Comparison of ENCODE assay signal across 22 cellular contexts in genomic region chr19:30609656-30610270, GRCh38.
DNase-seq lines count a peak whose midpoint lies in the region; ATAC-seq and TF ChIP-seq lines count a peak whose summit lies in the region.
"Had no signal": no experiment of that assay in that cellular context is flagged by ENCODE, and none has a peak within 500 bp of the region (broad histone marks: within the 10 kb centered on the region; RNA-seq: fewer than 3 reads in every experiment).

No MANE protein-coding gene starts in this region.

- H2BK120ac ChIP-seq in IMR-90 (ENCODE audit: low read depth, low read length) = no peak overlapping the region

- no peak overlapping the region for H3K27ac ChIP-seq in IMR-90 (ENCODE audit: insufficient read depth, low read length)
- no peak overlapping the region for H3K27ac ChIP-seq in esophagus muscularis mucosa (replicated peaks in 1 of 4)
- H3K27ac ChIP-seq in tibial artery = no peak overlapping the region
- H3K27ac ChIP-seq: BLaER1 had no signal

- no peak overlapping the region for H2BK15ac ChIP-seq in IMR-90 (ENCODE audit: low read depth, low read length)

- POLR2A ChIA-PET in IMR-90 (lab: Charles Lee; ENCODE audit: unreplicated experiment) = no interaction called here

- H2AFZ ChIP-seq in IMR-90 (replicated peaks; ENCODE audit: low read length, poor library complexity) = no peak overlapping the region

- no peak for TF ChIP-seq CTCF in IMR-90 (conservative IDR thresholded peaks at IDR 0.05; ENCODE audit: low read depth, low read length)
- TF ChIP-seq CTCF in esophagus muscularis mucosa (IDR thresholded peaks at IDR 0.05) = no peak
- TF ChIP-seq CTCF in tibial artery (IDR thresholded peaks at IDR 0.05) = no peak

- H3K4me3 ChIP-seq in IMR-90 (ENCODE audit: insufficient read depth, low read depth, low read length) (no peak overlapping the region), esophagus muscularis mucosa (no peak overlapping the region), tibial artery (no peak overlapping the region)
- H3K4me3 ChIP-seq: BLaER1, GM12878 had no signal

- DNase-seq in IMR-90 (no peak), esophagus muscularis mucosa (ENCODE audit: extremely low spot score) (peak; percentile 21), posterior vena cava (ENCODE audit: low spot score) (no peak), tibial artery (no peak)
- DNase-seq in activated CD4-positive, alpha-beta T cell treated with anti-CD3 and anti-CD28 coated beads for 1 hour = no peak
- DNase-seq: 8988T; ACHN; BE2C; C1 segment of cervical spinal cord; CD4-positive, alpha-beta memory T cell; CD4-positive, CD25-positive, alpha-beta regulatory T cell; CD8-positive, alpha-beta memory T cell; COR-L47; DMS 273 treated with DMSO at 0.1 percent for 48 hours; DMS153; DMS53; DMS79; DND-41; EL; GDM1 had no signal

- no peak for ATAC-seq in IMR-90 (ENCODE audit: low read depth)
- ATAC-seq: GM12878 had no signal

- H2BK5ac ChIP-seq in IMR-90 (ENCODE audit: low read depth, low read length, poor library complexity, severe bottlenecking) = peak overlapping the region; percentile 33

- 50% methylated on average over 2 of the region's 2 CpGs; no CpG with 5 or more reads in 1 of the 2 experiments for WGBS in IMR-90 (ENCODE audit: extremely low coverage in 2 of 2, insufficient read length in 1 of 2), 2 experiments
- 74% methylated on average over 2 of the region's 2 CpGs for WGBS in esophagus muscularis mucosa

- no peak overlapping the region for H4K5ac ChIP-seq in IMR-90 (ENCODE audit: low read depth, low read length)

- no peak overlapping the region for H3K4ac ChIP-seq in IMR-90 (ENCODE audit: low read depth, low read length)

- no peak overlapping the region for H3K14ac ChIP-seq in IMR-90 (replicated peaks; ENCODE audit: low read depth, low read length)

- H3K9me1 ChIP-seq in IMR-90 (ENCODE audit: insufficient read depth, low read length) = no peaks in the 10 kb centered on the region

- peaks cover 15% of the 10 kb centered on the region for H3K9me3 ChIP-seq in IMR-90 (ENCODE audit: control insufficient read depth, insufficient read depth, low read length)
- H3K9me3 ChIP-seq in esophagus muscularis mucosa = no peaks in the 10 kb centered on the region
- H3K9me3 ChIP-seq in tibial artery = no peaks in the 10 kb centered on the region
- H3K9me3 ChIP-seq: BE2C, BLaER1 had no signal

- no peaks in the 10 kb centered on the region for H3K36me3 ChIP-seq in IMR-90 (ENCODE audit: control insufficient read depth, insufficient read depth, low read length)
- H3K36me3 ChIP-seq in esophagus muscularis mucosa = no peaks in the 10 kb centered on the region
- no peaks in the 10 kb centered on the region for H3K36me3 ChIP-seq in tibial artery
- H3K36me3 ChIP-seq: BE2C, BLaER1 had no signal

- H3K18ac ChIP-seq in IMR-90 (ENCODE audit: low read depth, low read length) = no peak overlapping the region

- H3K4me1 ChIP-seq in IMR-90 (ENCODE audit: control insufficient read depth, insufficient read depth, low read length) = no peaks in the 10 kb centered on the region
- no peaks in the 10 kb centered on the region for H3K4me1 ChIP-seq in esophagus muscularis mucosa
- no peaks in the 10 kb centered on the region for H3K4me1 ChIP-seq in tibial artery
- H3K4me1 ChIP-seq: BE2C, BLaER1 had no signal

- TF ChIP-seq EP300 in esophagus muscularis mucosa (IDR thresholded peaks at IDR 0.05) = no peak

- H4K20me1 ChIP-seq in IMR-90 (ENCODE audit: insufficient read depth, low read length) = no peaks in the 10 kb centered on the region
- H4K20me1 ChIP-seq: BLaER1 had no signal

- no peak overlapping the region for H3K56ac ChIP-seq in IMR-90 (ENCODE audit: extremely low read depth, insufficient read depth, low read length)

- no peak for TF ChIP-seq POLR2A in IMR-90 (IDR thresholded peaks at IDR 0.05; ENCODE audit: low read depth, low read length)
- TF ChIP-seq POLR2A in esophagus muscularis mucosa (IDR thresholded peaks at IDR 0.05; ENCODE audit: low read depth) = no peak

- in situ Hi-C loops in IMR-90 (cut with MboI; ENCODE audit: low sequenced_read_pairs) = no loop called here

- H3K27me3 ChIP-seq in IMR-90 (ENCODE audit: control insufficient read depth, insufficient read depth, low read length) (no peaks in the 10 kb centered on the region), esophagus muscularis mucosa (peaks cover 0 to 8% (median 0%) of the 10 kb centered on the region in 4 donors), tibial artery (no peaks in the 10 kb centered on the region)
- H3K27me3 ChIP-seq: BE2C, BLaER1 had no signal

- CTCF ChIA-PET in IMR-90 (lab: Yijun Ruan, JAX) = no interaction called here

- no peak overlapping the region for H2BK20ac ChIP-seq in IMR-90 (ENCODE audit: low read depth, low read length)

- H2AK9ac ChIP-seq in IMR-90 (replicated peaks; ENCODE audit: low read depth, low read length, poor library complexity) = no peak overlapping the region

- no peak overlapping the region for H3K4me2 ChIP-seq in IMR-90 (ENCODE audit: low read depth, low read length)
- H3K4me2 ChIP-seq: BLaER1 had no signal

- no peak overlapping the region for H2AK5ac ChIP-seq in IMR-90 (ENCODE audit: low read depth, low read length)

- dilution Hi-C loops in IMR-90 (cut with HindIII; ENCODE audit: low sequenced_read_pairs, unreplicated experiment) = no loop called here

- TF ChIP-seq RAD21 in IMR-90 (IDR thresholded peaks at IDR 0.05; ENCODE audit: low read length) = no peak

- no peak overlapping the region for H3K23ac ChIP-seq in IMR-90 (ENCODE audit: low read depth, low read length)

- no peak overlapping the region for H4K8ac ChIP-seq in IMR-90 (ENCODE audit: low read depth in 2 of 2, low read length in 2 of 2)

- H3K79me1 ChIP-seq in IMR-90 (ENCODE audit: low read depth in 1 of 2, low read length in 2 of 2) = no peaks in the 10 kb centered on the region

- no peak overlapping the region for H3K9ac ChIP-seq in IMR-90 (ENCODE audit: low read depth, low read length)
- H3K9ac ChIP-seq: BLaER1 had no signal

- no peak overlapping the region for H4K91ac ChIP-seq in IMR-90 (ENCODE audit: insufficient read depth, low read depth, low read length)

- no TSS peak for BruUV-seq in IMR-90 (replicated peaks; lab: Mats Ljungman, UMichigan)

- intact Hi-C loops in IMR-90 (cut with micrococcal nuclease) = no loop called here
- intact Hi-C loops in esophagus muscularis mucosa (cut with DNase I) = no loop called here
- intact Hi-C loops in posterior vena cava (cut with DNase I) = no loop called here
- intact Hi-C loops in tibial artery (cut with DNase I; ENCODE audit: low total_unique reads) = no loop called here

TF ChIP-seq in IMR-90, 13 proteins besides CTCF, POLR2A, EP300 and RAD21:
- TF ChIP-seq NFE2L2 (IDR thresholded peaks at IDR 0.05; ENCODE audit: low read depth, low read length) = no peak
- no peak for TF ChIP-seq RCOR1 (IDR thresholded peaks at IDR 0.05; ENCODE audit: insufficient replicate concordance, low read length)
- no peak for TF ChIP-seq MAFK (IDR thresholded peaks at IDR 0.05; ENCODE audit: low read depth, low read length)
